Comparison of ENCODE assay signal across 14 cellular contexts in genomic region chr2:106959975-106960632, GRCh38.
A peak's percentile ranks its signal among the peaks of the same experiment; 100 is the strongest.
DNase-seq lines count a peak whose midpoint lies in the region; ATAC-seq and TF ChIP-seq lines count a peak whose summit lies in the region.
"Had no signal": no experiment of that assay in that cellular context is flagged by ENCODE, and none has a peak within 500 bp of the region (broad histone marks: within the 10 kb centered on the region; RNA-seq: fewer than 3 reads in every experiment).

No MANE protein-coding gene starts in this region.

- no peak for ATAC-seq in GM19395 (IDR thresholded peaks at IDR 0.05; ENCODE audit: unreplicated experiment)
- ATAC-seq: CD8-positive, alpha-beta T cell had no signal

- H3K79me2 ChIP-seq in smooth muscle cell (ENCODE audit: low read depth): no peaks in the 10 kb centered on the region

- no peak overlapping the region for H3K4me2 ChIP-seq in smooth muscle cell

- H3K9me3 ChIP-seq in mesodermal cell (ENCODE audit: control insufficient read depth, low read length) (no peaks in the 10 kb centered on the region), smooth muscle cell (replicated peaks; ENCODE audit: low read depth) (no peaks in the 10 kb centered on the region)

- H3K36me3 ChIP-seq in brain microvascular endothelial cell (replicated peaks): no peaks in the 10 kb centered on the region
- no peaks in the 10 kb centered on the region for H3K36me3 ChIP-seq in mesodermal cell (ENCODE audit: control insufficient read depth, insufficient read depth, low read length)
- H3K36me3 ChIP-seq in smooth muscle cell (ENCODE audit: low read depth): no peaks in the 10 kb centered on the region

- no peaks in the 10 kb centered on the region for H4K20me1 ChIP-seq in smooth muscle cell (ENCODE audit: low read depth)

- in situ Hi-C loops in brain microvascular endothelial cell (cut with HindIII; ENCODE audit: low pct_ligation_motif_present, low sequenced_read_pairs) (no loop called here), KBM-7 (cut with MboI; ENCODE audit: low pct_unique_long_range_greater_than_20kb, low sequenced_read_pairs) (no loop called here)

- peaks cover 31% of the 10 kb centered on the region for H3F3A ChIP-seq in smooth muscle cell (ENCODE audit: low read depth)

- H3K9ac ChIP-seq in smooth muscle cell (ENCODE audit: low read depth): peak overlapping the region; percentile 55

- no peak overlapping the region for H2AFZ ChIP-seq in smooth muscle cell (ENCODE audit: low read depth)

- H3K27me3 ChIP-seq in brain microvascular endothelial cell (replicated peaks) (no peaks in the 10 kb centered on the region), smooth muscle cell (ENCODE audit: low read depth) (no peaks in the 10 kb centered on the region)

- TF ChIP-seq CTCF in brain microvascular endothelial cell (IDR thresholded peaks at IDR 0.05; ENCODE audit: low read depth, low read length, missing control alignments): peak; percentile 18
- TF ChIP-seq CTCF in smooth muscle cell (IDR thresholded peaks at IDR 0.05; ENCODE audit: borderline replicate concordance, insufficient read depth, poor library complexity, severe bottlenecking): no peak

- WGBS in mesodermal cell (ENCODE audit: insufficient coverage in 2 of 2), 2 experiments: no CpG with 5 or more reads among the region's 1 CpG
- WGBS in smooth muscle cell (ENCODE audit: low lambda C conversion rate): 30% methylated on average over 1 of the region's 1 CpG

- H3K27ac ChIP-seq in brain microvascular endothelial cell (peak overlapping the region; percentile 91), mesodermal cell (ENCODE audit: low read depth, low read length, severe bottlenecking) (peak overlapping the region; percentile 55), smooth muscle cell (ENCODE audit: low read depth) (peak overlapping the region; percentile 99)

- DNase-seq in GM03348 (ENCODE audit: low spot score) (peak; percentile 20), brain microvascular endothelial cell (peak; percentile 59), smooth muscle cell (lab: John Stamatoyannopoulos, UW; ENCODE audit: unreplicated experiment) (no peak), KBM-7 (no peak), SK-N-DZ (ENCODE audit: low spot score) (no peak)
- DNase-seq: C1 segment of cervical spinal cord; CD8-positive, alpha-beta T cell; DND-41; NCI-H187; NCI-H446; RPMI8226; SHP77 treated with DMSO at 0.1 percent for 48 hours had no signal

- H3K4me3 ChIP-seq in brain microvascular endothelial cell (ENCODE audit: low read depth, low read length) (no peak overlapping the region), mesodermal cell (ENCODE audit: extremely low read depth, insufficient read depth, low read length, poor library complexity, severe bottlenecking) (no peak overlapping the region), smooth muscle cell (no peak overlapping the region)

- H3K4me1 ChIP-seq in mesodermal cell (ENCODE audit: control insufficient read depth, insufficient read depth, low read length, poor library complexity, severe bottlenecking) (peaks cover 9% of the 10 kb centered on the region), smooth muscle cell (ENCODE audit: low read depth) (peaks cover 20% of the 10 kb centered on the region)

Comparison
In these comparisons a context has a peak if more than half of its experiments do, and no peak if none do; other contexts are left out.
1. DNase-seq: peak in GM03348 (single experiment) and brain microvascular endothelial cell (single experiment); none in smooth muscle cell (single experiment), KBM-7 (single experiment) and SK-N-DZ (single experiment).
2. Peak in every context shown above with its lines, with median percentiles within 50 percentile points of each other: H3K27ac ChIP-seq.